ENCODE assay signal across 1 cellular context in the genomic region with DNA sequence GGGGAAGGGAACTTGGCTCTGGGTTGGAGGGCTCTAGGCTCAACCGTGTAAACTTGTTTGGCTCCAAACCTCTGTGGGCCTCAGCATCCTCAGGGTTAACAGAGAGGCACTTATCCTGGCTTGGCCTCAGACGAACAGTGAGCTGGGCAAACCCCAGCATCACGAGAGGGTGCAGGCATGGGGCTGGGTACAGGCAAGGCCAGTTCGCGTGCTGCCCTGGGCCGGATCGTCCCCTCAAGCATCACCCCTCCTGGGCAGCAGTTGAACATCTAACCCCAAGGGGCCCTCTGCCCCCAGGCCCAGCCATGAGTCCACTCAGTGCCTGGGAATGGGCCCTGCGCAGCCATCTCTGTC.
TF ChIP-seq lines count a peak whose summit lies in the region.

No MANE protein-coding gene starts in this region.

TF ChIP-seq in WTC11, 78 proteins besides CTCF, POLR2A, EP300 and RAD21 (continued from another document):
- TF ChIP-seq, protein P1, sequence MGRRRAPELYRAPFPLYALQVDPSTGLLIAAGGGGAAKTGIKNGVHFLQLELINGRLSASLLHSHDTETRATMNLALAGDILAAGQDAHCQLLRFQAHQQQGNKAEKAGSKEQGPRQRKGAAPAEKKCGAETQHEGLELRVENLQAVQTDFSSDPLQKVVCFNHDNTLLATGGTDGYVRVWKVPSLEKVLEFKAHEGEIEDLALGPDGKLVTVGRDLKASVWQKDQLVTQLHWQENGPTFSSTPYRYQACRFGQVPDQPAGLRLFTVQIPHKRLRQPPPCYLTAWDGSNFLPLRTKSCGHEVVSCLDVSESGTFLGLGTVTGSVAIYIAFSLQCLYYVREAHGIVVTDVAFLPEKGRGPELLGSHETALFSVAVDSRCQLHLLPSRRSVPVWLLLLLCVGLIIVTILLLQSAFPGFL (CRISPR knock-in tag; IDR thresholded peaks at IDR 0.05; ENCODE audit: borderline replicate concordance) = no peak
- TF ChIP-seq NR3C1 (CRISPR knock-in tag; conservative IDR thresholded peaks at IDR 0.05; ENCODE audit: low read depth) = no peak
TF ChIP-seq in WTC11: peak in this region for 0.
